In the genomic region with DNA sequence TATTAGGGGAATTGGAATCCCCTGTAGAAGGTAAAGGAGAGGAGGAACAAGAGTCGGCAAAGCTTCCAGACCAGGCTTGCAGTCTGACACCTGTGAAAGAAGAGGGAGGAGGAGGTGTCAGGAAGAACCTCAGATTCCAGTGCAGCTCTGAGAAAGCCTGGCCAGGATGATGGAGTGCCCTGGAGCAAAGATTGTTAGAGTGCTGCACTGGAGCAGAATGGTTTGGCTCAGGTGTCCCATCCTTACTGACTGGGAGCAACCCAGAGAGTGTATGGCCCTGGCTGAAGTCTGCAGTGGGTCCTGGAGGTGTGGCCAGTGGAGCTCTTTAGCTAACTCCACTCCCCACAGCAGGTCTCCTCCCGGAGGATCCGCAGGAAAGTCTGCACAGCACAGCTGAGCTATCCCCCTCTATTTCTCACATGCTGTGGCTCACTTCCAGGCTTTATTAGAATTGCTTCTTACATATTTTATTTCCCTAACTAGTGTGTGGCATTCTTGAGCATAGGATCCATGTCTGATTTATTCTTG, we compare ENCODE assay signal across 34 cellular contexts.
"Had no signal": no experiment of that assay in that cellular context is flagged by ENCODE, and none has a peak within 500 bp of the region (broad histone marks: within the 10 kb centered on the region; RNA-seq: fewer than 3 reads in every experiment).

No MANE protein-coding gene starts in this region.

- H3K4me3 Mint-ChIP-seq: activated CD4-positive, alpha-beta T cell treated with anti-CD3 and anti-CD28 coated beads, Interleukin-2, amount 10 ng/mL, durations not matched to agents 24 days and 14 days; activated CD8-positive, alpha-beta T cell treated with anti-CD3 and anti-CD28 coated beads, Interleukin-2, amount 10 ng/mL, durations not matched to agents 7 days and 5 days; activated naive CD4-positive, alpha-beta T cell treated with anti-CD3 and anti-CD28 coated beads, Interleukin-2, amount 50 U/mL, for 24 hours; activated naive CD8-positive, alpha-beta T cell treated with anti-CD3 and anti-CD28 coated beads, Interleukin-2, amount 10 ng/mL, durations not matched to agents 7 days and 5 days; activated T-cell treated with anti-CD3 and anti-CD28 coated beads, Interleukin-2, amount 50 U/mL, for 24 hours; central memory CD8-positive, alpha-beta T cell had no signal

- H2AFZ ChIP-seq: PC-9 had no signal

- H3K4me3 ChIP-seq: ascending aorta, cardiac muscle cell, MG63, PC-9 had no signal

- H3K27ac Mint-ChIP-seq: activated CD4-positive, alpha-beta T cell treated with anti-CD3 and anti-CD28 coated beads, Interleukin-2, amount 10 ng/mL, durations not matched to agents 24 days and 14 days; activated CD8-positive, alpha-beta T cell treated with anti-CD3 and anti-CD28 coated beads, Interleukin-2, amount 10 ng/mL, durations not matched to agents 7 days and 5 days; activated naive CD4-positive, alpha-beta T cell treated with anti-CD3 and anti-CD28 coated beads, Interleukin-2, amount 50 U/mL, for 24 hours; activated naive CD8-positive, alpha-beta T cell treated with anti-CD3 and anti-CD28 coated beads, Interleukin-2, amount 10 ng/mL, durations not matched to agents 7 days and 5 days; activated T-cell treated with anti-CD3 and anti-CD28 coated beads, Interleukin-2, amount 50 U/mL, for 24 hours; activated T-helper 2 cell treated with anti-CD3 and anti-CD28 coated beads, Interferon-gamma antibody, Interleukin-2, Interleukin-4, amounts not matched to agents 10 μg/mL and 5 μg/mL and 100 μg/mL, durations not matched to agents 14 hours and 24 hours and 36 hours had no signal

- H3K36me3 ChIP-seq: ascending aorta, cardiac muscle cell, MG63, WERI-Rb-1 had no signal

- H3K27me3 ChIP-seq: ascending aorta, cardiac muscle cell had no signal

- H3K4me2 ChIP-seq: PC-9 had no signal

- H3K36me3 Mint-ChIP-seq: activated naive CD8-positive, alpha-beta T cell treated with anti-CD3 and anti-CD28 coated beads, Interleukin-2, amount 10 ng/mL, durations not matched to agents 7 days and 5 days had no signal

- H3K9me3 ChIP-seq: ascending aorta had no signal

- DNase-seq: activated CD4-positive, alpha-beta T cell treated with anti-CD3 and anti-CD28 coated beads, Interleukin-2, amount 10 ng/mL, durations not matched to agents 24 days and 14 days; activated CD4-positive, alpha-beta T cell treated with anti-CD3 and anti-CD28 coated beads, Interleukin-2, amount 50 U/mL, for 48 hours; activated CD8-positive, alpha-beta T cell treated with anti-CD3 and anti-CD28 coated beads, Interleukin-2, amount 10 ng/mL, durations not matched to agents 7 days and 5 days; activated gamma-delta T cell; activated naive CD4-positive, alpha-beta T cell treated with Interleukin-2 at 50 U/mL for 16 hours; activated naive CD8-positive, alpha-beta T cell treated with anti-CD3 and anti-CD28 coated beads, Interleukin-2, amount 10 ng/mL, durations not matched to agents 7 days and 5 days; activated T-cell treated with anti-CD3 and anti-CD28 coated beads, Interleukin-2, amount 50 U/mL, for 24 hours; amygdala; Karpas-422; MG63; NCI-H1092 treated with DMSO at 0.1 percent for 48 hours; NCI-H1417; NCI-H146; NCI-H187; NCI-H2029 treated with DMSO at 0.1 percent for 48 hours; NCI-H2107; NCI-H2171; NCI-H510A; NCI-H526; NCI-H748 treated with DMSO at 0.1 percent for 48 hours; NK-92 treated with Interleukin-12 subunit alpha and Interleukin-12 subunit beta, amount 100 ng/mL, for 24 hours; PC-9; SIG-M5; SW 1271; T-helper 1 cell; T-helper 2 cell; T-helper 9 cell; WERI-Rb-1 had no signal

- H3K4me1 ChIP-seq: ascending aorta had no signal

- H3K27ac ChIP-seq: ascending aorta, cardiac muscle cell, PC-9, RWPE1, WERI-Rb-1 had no signal
